In genomic region chr5:171121638-171122037, GRCh38 we compare ENCODE assay signal across 15 cellular contexts.
"Had no signal": no experiment of that assay in that cellular context is flagged by ENCODE, and none has a peak within 500 bp of the region (broad histone marks: within the 10 kb centered on the region; RNA-seq: fewer than 3 reads in every experiment).

No MANE protein-coding gene starts in this region.

- H3K4me3 ChIP-seq: SJCRH30 had no signal

- H3K36me3 ChIP-seq: SJCRH30 had no signal

- ATAC-seq: Panc1, PC-3 had no signal

- DNase-seq: NCI-H1048, NCI-H1105, NCI-H1436 treated with DMSO at 0.1 percent for 48 hours, NCI-H1694, NCI-H187 treated with DMSO at 0.1 percent for 48 hours, NCI-H2227 treated with DMSO at 0.1 percent for 48 hours, NCI-H524, NCI-H526 treated with DMSO at 0.1 percent for 48 hours, NCI-H774, PC-3, SHP77 treated with DMSO at 0.1 percent for 48 hours had no signal

- H3K4me1 ChIP-seq: SJCRH30 had no signal

- H3K27me3 ChIP-seq: SJCRH30 had no signal

- H3K9me3 ChIP-seq: SJCRH30 had no signal

- H3K27ac ChIP-seq: HL-60, RWPE1, SJCRH30 had no signal
